In the genomic region with DNA sequence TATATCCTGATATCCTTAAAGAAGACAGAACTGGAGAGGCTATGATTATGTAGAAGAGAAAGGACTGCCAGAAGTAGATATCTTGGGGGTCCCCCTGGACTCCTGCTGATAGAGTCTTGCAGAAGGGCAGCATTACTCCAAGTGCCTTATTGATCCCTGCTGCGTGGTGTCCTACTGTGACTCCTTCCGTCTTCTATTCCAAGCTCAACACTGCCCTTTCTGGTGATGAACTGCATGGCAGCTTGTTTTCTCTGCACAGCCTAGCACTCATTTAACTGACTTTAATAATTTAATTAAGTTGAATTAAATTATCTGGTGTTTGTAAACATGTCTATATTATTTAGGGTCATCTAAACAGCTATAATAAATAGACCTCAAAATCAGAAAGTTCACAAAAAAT, we compare ENCODE assay signal across 13 cellular contexts.
A peak's percentile ranks its signal among the peaks of the same experiment; 100 is the strongest.
DNase-seq lines count a peak whose midpoint lies in the region; ATAC-seq and TF ChIP-seq lines count a peak whose summit lies in the region.
"Had no signal": no experiment of that assay in that cellular context is flagged by ENCODE, and none has a peak within 500 bp of the region (broad histone marks: within the 10 kb centered on the region; RNA-seq: fewer than 3 reads in every experiment).

No MANE protein-coding gene starts in this region.

- CTCF ChIA-PET in HEK293T (lab: Yijun Ruan, JAX), result interaction anchor here (0.6 kb wide), 1 partner anchor 153 kb away, joined by 3 read pairs; no protein-coding TSS in a partner anchor

- POLR2A ChIA-PET in HEK293T (lab: Yijun Ruan, JAX), result no interaction called here

- peak; percentile 23; the same call in 1 of the 2 replicates for TF ChIP-seq CTCF in BE2C (IDR thresholded peaks at IDR 0.05; ENCODE audit: low read depth, low read length)

- no peak overlapping the region for H3K4me3 ChIP-seq in BE2C (ENCODE audit: low read depth, low read length)
- H3K4me3 ChIP-seq: BLaER1 treated with 17β-estradiol and CSF1 and Interleukin-3, amounts not matched to agents 10 nM and 100 nM; SJSA1 had no signal

- in situ Hi-C loops in SK-MEL-5 (cut with HindIII; ENCODE audit: low pct_unique_long_range_greater_than_20kb, low sequenced_read_pairs), result no loop called here

- intact Hi-C loops in head of caudate nucleus (cut with DNase I), result no loop called here

- H3K4me1 ChIP-seq in BE2C, result no peaks in the 10 kb centered on the region; the same call in 1 of the 2 replicates
- H3K4me1 ChIP-seq: BLaER1 treated with 17β-estradiol and CSF1 and Interleukin-3, amounts not matched to agents 10 nM and 100 nM; SJSA1 had no signal

- no peaks in the 10 kb centered on the region for H3K27me3 ChIP-seq in BE2C
- H3K27me3 ChIP-seq: BLaER1 treated with 17β-estradiol and CSF1 and Interleukin-3, amounts not matched to agents 10 nM and 100 nM; SJSA1 had no signal

- no peak for DNase-seq in BE2C
- DNase-seq in HEK293T (ENCODE audit: extremely low spot score), result peak; percentile 6
- DNase-seq in SK-MEL-5 (ENCODE audit: low read depth, low spot score), result peak; percentile 48
- DNase-seq in iPS-NIHi7 (ENCODE audit: extremely low spot score), result peak; percentile 41
- DNase-seq in NCI-H1092 treated with DMSO at 0.1 percent for 48 hours (lab: John Stamatoyannopoulos, UW), result no peak
- DNase-seq in dedifferentiated amniotic fluid mesenchymal stem cell (ENCODE audit: extremely low spot score), result no peak
- DNase-seq in head of caudate nucleus, result no peak
- DNase-seq: NCI-H345 had no signal

- ATAC-seq in HG03354 (IDR thresholded peaks at IDR 0.05; ENCODE audit: poor library complexity, severe bottlenecking, unreplicated experiment), result no peak
- ATAC-seq: activated CD4-positive, CD25-positive, alpha-beta regulatory T cell treated with anti-CD3 and anti-CD28 coated beads, Interleukin-2, amount 50 U/mL, for 24 hours; stimulated activated effector memory CD8-positive, alpha-beta T cell treated with anti-CD3 and anti-CD28 coated beads, Interleukin-12 subunit alpha, Interleukin-12 subunit beta, amount 100 ng/mL, for 72 hours had no signal

- no peaks in the 10 kb centered on the region for H3K36me3 ChIP-seq in BE2C
- H3K36me3 ChIP-seq: BLaER1 treated with 17β-estradiol and CSF1 and Interleukin-3, amounts not matched to agents 10 nM and 100 nM; SJSA1 had no signal

- no peaks in the 10 kb centered on the region for H3K9me3 ChIP-seq in BE2C
- H3K9me3 ChIP-seq: BLaER1 treated with 17β-estradiol and CSF1 and Interleukin-3, amounts not matched to agents 10 nM and 100 nM; SJSA1 had no signal

TF ChIP-seq in HEK293T, 16 proteins besides CTCF, POLR2A, EP300 and RAD21:
- TF ChIP-seq CTBP1 (IDR thresholded peaks at IDR 0.05; ENCODE audit: borderline replicate concordance) (no peak), FOXA1 (IDR thresholded peaks at IDR 0.05) (no peak), ELF4 (IDR thresholded peaks at IDR 0.05) (no peak), FOXK2 (IDR thresholded peaks at IDR 0.05) (no peak), BHLHE40 (IDR thresholded peaks at IDR 0.05; ENCODE audit: borderline replicate concordance) (no peak), FOXM1 (IDR thresholded peaks at IDR 0.05; ENCODE audit: borderline replicate concordance) (no peak), HDGF (IDR thresholded peaks at IDR 0.05; ENCODE audit: borderline replicate concordance) (no peak), ZNF384 (IDR thresholded peaks at IDR 0.05) (no peak), TARDBP (IDR thresholded peaks at IDR 0.05) (no peak), LEF1 (IDR thresholded peaks at IDR 0.05; ENCODE audit: borderline replicate concordance) (no peak), ARNT (IDR thresholded peaks at IDR 0.05) (no peak), SP1 (IDR thresholded peaks at IDR 0.05) (no peak), L3MBTL2 (conservative IDR thresholded peaks at IDR 0.05) (no peak), NFRKB (IDR thresholded peaks at IDR 0.05) (no peak), SUZ12 (IDR thresholded peaks at IDR 0.05) (no peak)
- TF ChIP-seq, protein P1, sequence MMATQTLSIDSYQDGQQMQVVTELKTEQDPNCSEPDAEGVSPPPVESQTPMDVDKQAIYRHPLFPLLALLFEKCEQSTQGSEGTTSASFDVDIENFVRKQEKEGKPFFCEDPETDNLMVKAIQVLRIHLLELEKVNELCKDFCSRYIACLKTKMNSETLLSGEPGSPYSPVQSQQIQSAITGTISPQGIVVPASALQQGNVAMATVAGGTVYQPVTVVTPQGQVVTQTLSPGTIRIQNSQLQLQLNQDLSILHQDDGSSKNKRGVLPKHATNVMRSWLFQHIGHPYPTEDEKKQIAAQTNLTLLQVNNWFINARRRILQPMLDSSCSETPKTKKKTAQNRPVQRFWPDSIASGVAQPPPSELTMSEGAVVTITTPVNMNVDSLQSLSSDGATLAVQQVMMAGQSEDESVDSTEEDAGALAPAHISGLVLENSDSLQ (IDR thresholded peaks at IDR 0.05), result no peak

Comparison
In these comparisons a context has a peak if more than half of its experiments do, and no peak if none do; other contexts are left out.
1. DNase-seq: peak in HEK293T (single experiment), SK-MEL-5 (single experiment) and iPS-NIHi7 (single experiment); none in BE2C (single experiment), NCI-H1092 treated with DMSO at 0.1 percent for 48 hours (single experiment), dedifferentiated amniotic fluid mesenchymal stem cell (single experiment) and head of caudate nucleus (0 of 42).